Comparison of ENCODE assay signal across 15 cellular contexts in the genomic region with DNA sequence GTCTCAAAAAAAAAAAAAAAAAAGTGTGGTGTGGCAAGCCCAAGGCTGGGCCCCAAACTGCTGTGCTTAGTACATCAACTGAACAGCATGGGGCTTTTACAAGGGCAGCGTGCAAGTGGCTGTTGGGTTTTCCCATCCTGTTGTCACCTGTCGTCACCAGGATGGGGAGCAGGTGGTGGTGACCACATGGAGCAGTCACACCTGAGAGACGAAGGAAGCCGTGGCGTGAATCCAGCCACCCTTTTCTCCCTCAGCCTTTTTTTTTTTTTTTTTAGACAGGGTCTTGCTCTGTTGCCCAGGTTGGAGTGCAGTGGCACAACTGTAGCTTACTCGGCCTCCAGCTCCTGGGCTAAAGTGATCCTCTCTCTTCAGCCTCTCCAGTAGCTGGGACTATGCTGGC.
"Had no signal": no experiment of that assay in that cellular context is flagged by ENCODE, and none has a peak within 500 bp of the region (broad histone marks: within the 10 kb centered on the region; RNA-seq: fewer than 3 reads in every experiment).

No MANE protein-coding gene starts in this region.

- H3K36me3 Mint-ChIP-seq: activated naive CD4-positive, alpha-beta T cell treated with anti-CD3 and anti-CD28 coated beads, Interleukin-2, amount 10 ng/mL, durations not matched to agents 7 days and 5 days; memory B cell had no signal

- H3K4me3 Mint-ChIP-seq: activated naive CD4-positive, alpha-beta T cell treated with anti-CD3 and anti-CD28 coated beads, Interleukin-2, amount 10 ng/mL, durations not matched to agents 7 days and 5 days; dendritic cell treated with granulocyte-macrophage colony-stimulating factor and Interleukin-4, amounts not matched to agents 40 ng/mL and 50 ng/mL, for 4 days; effector memory CD8-positive, alpha-beta T cell; memory B cell; natural killer cell treated with Interleukin-12 subunit alpha and Interleukin-12 subunit beta and Interleukin-15 and Interleukin-18, amount 100 ng/mL, for 72 hours had no signal

- DNase-seq: activated CD4-positive, alpha-beta T cell treated with anti-CD3 and anti-CD28 coated beads, Interleukin-2, amount 50 U/mL, for 1 hour; activated naive CD4-positive, alpha-beta T cell treated with anti-CD3 and anti-CD28 coated beads, Interleukin-2, amount 10 ng/mL, durations not matched to agents 7 days and 5 days; effector memory CD8-positive, alpha-beta T cell; left lung; occipital lobe; spleen; stimulated activated CD4-positive, alpha-beta T cell treated with anti-CD3 and anti-CD28 coated beads, Interleukin-2, amount 100 ng/mL, for 24 hours; stimulated activated naive CD4-positive, alpha-beta T cell had no signal

- H3K27ac Mint-ChIP-seq: activated naive CD4-positive, alpha-beta T cell treated with anti-CD3 and anti-CD28 coated beads, Interleukin-2, amount 10 ng/mL, durations not matched to agents 7 days and 5 days; activated T-helper 2 cell treated with anti-CD3 and anti-CD28 coated beads, Interferon-gamma antibody, Interleukin-2, Interleukin-4, amounts not matched to agents 10 μg/mL and 5 μg/mL and 100 μg/mL, durations not matched to agents 14 hours and 24 hours and 36 hours; effector memory CD8-positive, alpha-beta T cell; memory B cell; natural killer cell treated with Interleukin-12 subunit alpha and Interleukin-12 subunit beta and Interleukin-15 and Interleukin-18, amount 100 ng/mL, for 72 hours had no signal

- ATAC-seq: effector memory CD8-positive, alpha-beta T cell; gastroesophageal sphincter; left lung; natural killer cell treated with Interleukin-12 subunit alpha and Interleukin-12 subunit beta and Interleukin-15 and Interleukin-18, amount 100 ng/mL, for 72 hours; sciatic nerve had no signal

- H3K27me3 Mint-ChIP-seq: progenitor cell of endocrine pancreas had no signal

- H3K9me3 Mint-ChIP-seq: activated naive CD4-positive, alpha-beta T cell treated with anti-CD3 and anti-CD28 coated beads, Interleukin-2, amount 10 ng/mL, durations not matched to agents 7 days and 5 days; activated T-helper 2 cell treated with anti-CD3 and anti-CD28 coated beads, Interferon-gamma antibody, Interleukin-2, Interleukin-4, amounts not matched to agents 10 μg/mL and 5 μg/mL and 100 μg/mL, durations not matched to agents 14 hours and 24 hours and 36 hours; dendritic cell treated with granulocyte-macrophage colony-stimulating factor and Interleukin-4, amounts not matched to agents 40 ng/mL and 50 ng/mL, for 4 days; effector memory CD8-positive, alpha-beta T cell; memory B cell; natural killer cell treated with Interleukin-12 subunit alpha and Interleukin-12 subunit beta and Interleukin-15 and Interleukin-18, amount 100 ng/mL, for 72 hours had no signal
